Comparison of ENCODE assay signal across 31 cellular contexts in genomic region chr12:78793982-78794381, GRCh38.
"Had no signal": no experiment of that assay in that cellular context is flagged by ENCODE, and none has a peak within 500 bp of the region (broad histone marks: within the 10 kb centered on the region; RNA-seq: fewer than 3 reads in every experiment).

No MANE protein-coding gene starts in this region.

- H3K27ac ChIP-seq: brain microvascular endothelial cell, coronary artery, dorsolateral prefrontal cortex, esophagus muscularis mucosa, foreskin keratinocyte, gastrocnemius medialis, VCaP had no signal

- H3K27ac Mint-ChIP-seq: activated CD4-positive, alpha-beta memory T cell treated with anti-CD3 and anti-CD28 coated beads, Interleukin-2, amount 10 ng/mL, durations not matched to agents 7 days and 5 days; activated CD4-positive, alpha-beta T cell treated with anti-CD3 and anti-CD28 coated beads, Interleukin-2, amount 10 ng/mL, durations not matched to agents 7 days and 5 days; activated naive CD8-positive, alpha-beta T cell; activated T-cell treated with anti-CD3 and anti-CD28 coated beads, Interleukin-2, amount 50 U/mL, for 24 hours; activated T-cell treated with anti-CD3 and anti-CD28 coated beads, Interleukin-2, amount 50 U/mL, for 72 hours; dendritic cell treated with granulocyte-macrophage colony-stimulating factor and Interleukin-4, amounts not matched to agents 40 ng/mL and 50 ng/mL, for 4 days; effector memory CD8-positive, alpha-beta T cell; WTC11 had no signal

- H3K27me3 ChIP-seq: brain microvascular endothelial cell, dorsolateral prefrontal cortex, esophagus muscularis mucosa, foreskin keratinocyte, gastrocnemius medialis had no signal

- FAIRE-seq: astrocyte, bronchial epithelial cell had no signal

- H3K4me3 Mint-ChIP-seq: activated CD4-positive, alpha-beta memory T cell treated with anti-CD3 and anti-CD28 coated beads, Interleukin-2, amount 10 ng/mL, durations not matched to agents 7 days and 5 days; activated CD4-positive, alpha-beta T cell treated with anti-CD3 and anti-CD28 coated beads, Interleukin-2, amount 10 ng/mL, durations not matched to agents 7 days and 5 days; activated naive CD8-positive, alpha-beta T cell; activated T-cell treated with anti-CD3 and anti-CD28 coated beads, Interleukin-2, amount 50 U/mL, for 24 hours; activated T-cell treated with anti-CD3 and anti-CD28 coated beads, Interleukin-2, amount 50 U/mL, for 72 hours; central memory CD8-positive, alpha-beta T cell; dendritic cell treated with granulocyte-macrophage colony-stimulating factor and Interleukin-4, amounts not matched to agents 40 ng/mL and 50 ng/mL, for 4 days; effector memory CD8-positive, alpha-beta T cell; WTC11 had no signal

- H3K4me1 Mint-ChIP-seq: activated CD4-positive, alpha-beta memory T cell treated with anti-CD3 and anti-CD28 coated beads, Interleukin-2, amount 10 ng/mL, durations not matched to agents 7 days and 5 days; activated CD4-positive, alpha-beta T cell treated with anti-CD3 and anti-CD28 coated beads, Interleukin-2, amount 10 ng/mL, durations not matched to agents 7 days and 5 days; central memory CD8-positive, alpha-beta T cell had no signal

- H3K4me3 ChIP-seq: coronary artery, dorsolateral prefrontal cortex, esophagus muscularis mucosa, gastrocnemius medialis had no signal

- H3K36me3 ChIP-seq: brain microvascular endothelial cell, esophagus muscularis mucosa, gastrocnemius medialis had no signal

- DNase-seq: activated CD4-positive, alpha-beta memory T cell treated with anti-CD3 and anti-CD28 coated beads, Interleukin-2, amount 10 ng/mL, durations not matched to agents 7 days and 5 days; activated CD4-positive, alpha-beta T cell treated with anti-CD3 and anti-CD28 coated beads for 1 hour; activated CD4-positive, alpha-beta T cell treated with anti-CD3 and anti-CD28 coated beads for 4 hours; activated CD4-positive, alpha-beta T cell treated with anti-CD3 and anti-CD28 coated beads, Interleukin-2, amount 10 ng/mL, durations not matched to agents 7 days and 5 days; activated CD4-positive, alpha-beta T cell treated with anti-CD3 and anti-CD28 coated beads, Interleukin-2, amount 50 U/mL, for 4 hours; activated CD8-positive, alpha-beta memory T cell treated with anti-CD3 and anti-CD28 coated beads, Interleukin-2, amount 50 U/mL, for 48 hours; activated gamma-delta T cell treated with Interleukin-2 at 50 U/mL for 16 hours; activated naive CD4-positive, alpha-beta T cell treated with anti-CD3 and anti-CD28 coated beads, Interleukin-2, amount 50 U/mL, for 16 hours; activated naive CD4-positive, alpha-beta T cell treated with Interleukin-2 at 50 U/mL for 16 hours; activated T-cell treated with anti-CD3 and anti-CD28 coated beads for 4 hours; activated T-cell treated with anti-CD3 and anti-CD28 coated beads, Interleukin-2, amount 50 U/mL, for 24 hours; activated T-cell treated with anti-CD3 and anti-CD28 coated beads, Interleukin-2, amount 50 U/mL, for 72 hours; amniotic stem cell; anterior cingulate cortex; brain microvascular endothelial cell; dorsolateral prefrontal cortex; effector CD4-positive, alpha-beta T cell; effector memory CD8-positive, alpha-beta T cell; erythroblast; foreskin keratinocyte; gastrocnemius medialis; T-helper 2 cell had no signal

- H3K4me1 ChIP-seq: esophagus muscularis mucosa, foreskin keratinocyte, gastrocnemius medialis had no signal

- ATAC-seq: activated T-cell treated with anti-CD3 and anti-CD28 coated beads, Interleukin-2, amount 50 U/mL, for 72 hours; effector memory CD8-positive, alpha-beta T cell; foreskin keratinocyte; gastrocnemius medialis; WTC11 had no signal

- H3K36me3 Mint-ChIP-seq: activated naive CD8-positive, alpha-beta T cell had no signal

- H3K9me3 ChIP-seq: esophagus muscularis mucosa, gastrocnemius medialis had no signal

- H3K27me3 Mint-ChIP-seq: activated CD4-positive, alpha-beta memory T cell treated with anti-CD3 and anti-CD28 coated beads, Interleukin-2, amount 10 ng/mL, durations not matched to agents 7 days and 5 days; activated CD4-positive, alpha-beta T cell treated with anti-CD3 and anti-CD28 coated beads, Interleukin-2, amount 10 ng/mL, durations not matched to agents 7 days and 5 days; activated naive CD8-positive, alpha-beta T cell; activated T-cell treated with anti-CD3 and anti-CD28 coated beads, Interleukin-2, amount 50 U/mL, for 24 hours; central memory CD8-positive, alpha-beta T cell; dendritic cell treated with granulocyte-macrophage colony-stimulating factor and Interleukin-4, amounts not matched to agents 40 ng/mL and 50 ng/mL, for 4 days; effector memory CD8-positive, alpha-beta T cell had no signal
